Comparison of ENCODE assay signal across 21 cellular contexts in the genomic region with DNA sequence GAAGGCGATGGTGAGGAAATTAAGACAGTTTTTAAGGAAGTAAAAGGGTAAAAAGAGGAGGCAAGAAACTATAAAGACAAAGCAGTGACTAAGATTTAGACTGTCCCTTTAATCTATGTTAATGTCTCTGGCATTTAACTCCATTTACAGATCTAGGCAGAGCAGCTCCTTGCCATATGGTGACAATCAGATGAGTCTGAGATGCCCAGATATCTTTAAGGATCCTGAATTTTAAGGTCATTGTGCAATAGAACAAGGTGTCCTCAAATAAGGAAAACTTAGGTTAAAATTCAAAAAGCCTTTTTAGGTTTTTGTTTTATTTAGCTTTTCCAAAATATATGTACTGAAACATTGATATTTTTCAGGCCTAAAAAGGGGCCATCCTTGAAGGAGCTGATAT. TPM values are rescaled to one million over a fixed set of nuclear protein-coding genes. Genes with fewer than 3 reads are reported as not detected.
A peak's percentile ranks its signal among the peaks of the same experiment; 100 is the strongest.
DNase-seq lines count a peak whose midpoint lies in the region; ATAC-seq and TF ChIP-seq lines count a peak whose summit lies in the region.
"Had no signal": no experiment of that assay in that cellular context is flagged by ENCODE, and none has a peak within 500 bp of the region (broad histone marks: within the 10 kb centered on the region; RNA-seq: fewer than 3 reads in every experiment).

No MANE protein-coding gene starts in this region.

- peak overlapping the region; percentile 45 for H3K4me3 Mint-ChIP-seq in T-helper 2 cell treated with Interferon-gamma antibody and Interleukin-4, amounts not matched to agents 5 μg/mL and 100 μg/mL, for 36 hours
- peak overlapping the region; percentile 1 for H3K4me3 Mint-ChIP-seq in CD8-positive, alpha-beta T cell
- H3K4me3 Mint-ChIP-seq in activated T-helper 1 cell treated with anti-CD3 and anti-CD28 coated beads, Interleukin-12 subunit alpha, Interleukin-12 subunit beta, Interleukin-2, Interleukin-4 antibody, amounts not matched to agents 30 ng/mL and 10 ng/mL and 1 ng/mL, durations not matched to agents 14 hours and 24 hours and 36 hours = peak overlapping the region; percentile 6
- peak overlapping the region in 3 of 5 donors; percentile 32 to 52 (median 46) for H3K4me3 Mint-ChIP-seq in immature natural killer cell
- H3K4me3 Mint-ChIP-seq: B cell had no signal

- H3K27me3 ChIP-seq in CD8-positive, alpha-beta T cell (ENCODE audit: insufficient read depth, low read length) = no peaks in the 10 kb centered on the region

- H3K27me3 Mint-ChIP-seq in T-helper 2 cell treated with Interferon-gamma antibody and Interleukin-4, amounts not matched to agents 5 μg/mL and 100 μg/mL, for 36 hours (ENCODE audit: low read depth) = no peaks in the 10 kb centered on the region
- H3K27me3 Mint-ChIP-seq in CD8-positive, alpha-beta T cell (ENCODE audit: low read depth) = no peaks in the 10 kb centered on the region
- H3K27me3 Mint-ChIP-seq in activated T-helper 1 cell treated with anti-CD3 and anti-CD28 coated beads, Interleukin-12 subunit alpha, Interleukin-12 subunit beta, Interleukin-2, Interleukin-4 antibody, amounts not matched to agents 30 ng/mL and 10 ng/mL and 1 ng/mL, durations not matched to agents 14 hours and 24 hours and 36 hours (ENCODE audit: insufficient read depth) = no peaks in the 10 kb centered on the region
- H3K27me3 Mint-ChIP-seq in immature natural killer cell (ENCODE audit: low read depth in 3 of 3) = peaks cover 0 to 1% (median 0%) of the 10 kb centered on the region in 3 donors
- H3K27me3 Mint-ChIP-seq: B cell had no signal

- H3K4me1 ChIP-seq in CD8-positive, alpha-beta T cell (ENCODE audit: insufficient read depth, low read length) = peaks cover 91% of the 10 kb centered on the region
- H3K4me1 ChIP-seq: lower lobe of right lung had no signal

- H3K27ac Mint-ChIP-seq in T-helper 2 cell treated with Interferon-gamma antibody and Interleukin-4, amounts not matched to agents 5 μg/mL and 100 μg/mL, for 36 hours = peak overlapping the region; percentile 66
- H3K27ac Mint-ChIP-seq in CD8-positive, alpha-beta T cell = peak overlapping the region; percentile 86
- H3K27ac Mint-ChIP-seq in activated T-helper 1 cell treated with anti-CD3 and anti-CD28 coated beads, Interleukin-12 subunit alpha, Interleukin-12 subunit beta, Interleukin-2, Interleukin-4 antibody, amounts not matched to agents 30 ng/mL and 10 ng/mL and 1 ng/mL, durations not matched to agents 14 hours and 24 hours and 36 hours = peak overlapping the region; percentile 66
- peak overlapping the region; percentile 17 to 87 (median 54) for H3K27ac Mint-ChIP-seq in immature natural killer cell
- H3K27ac Mint-ChIP-seq: B cell had no signal

- CTCF ChIA-PET in CD8-positive, alpha-beta T cell (lab: Charles Lee) = interaction anchor here (2.6 to 2.9 kb wide), 2 partner anchors 23 to 150 kb away, joined by 10 read pairs; partner anchors contain the start of gene RASGRP1

- POLR2A ChIA-PET in CD8-positive, alpha-beta T cell (lab: Charles Lee) = interaction anchor here (1.3 kb wide), 1 partner anchor 11 kb away, joined by 5 read pairs; no protein-coding TSS in a partner anchor

- TF ChIP-seq CTCF in CD8-positive, alpha-beta T cell (IDR thresholded peaks at IDR 0.05) = no peak

- H3K4me3 ChIP-seq in CD8-positive, alpha-beta T cell (ENCODE audit: low read depth, low read length) = no peak overlapping the region
- H3K4me3 ChIP-seq: lower lobe of right lung had no signal

- H3K4me1 Mint-ChIP-seq in T-helper 2 cell treated with Interferon-gamma antibody and Interleukin-4, amounts not matched to agents 5 μg/mL and 100 μg/mL, for 36 hours (ENCODE audit: low read depth) = peaks cover 85% of the 10 kb centered on the region
- H3K4me1 Mint-ChIP-seq in CD8-positive, alpha-beta T cell (ENCODE audit: low read depth) = peaks cover 94% of the 10 kb centered on the region
- H3K4me1 Mint-ChIP-seq in activated T-helper 1 cell treated with anti-CD3 and anti-CD28 coated beads, Interleukin-12 subunit alpha, Interleukin-12 subunit beta, Interleukin-2, Interleukin-4 antibody, amounts not matched to agents 30 ng/mL and 10 ng/mL and 1 ng/mL, durations not matched to agents 14 hours and 24 hours and 36 hours (ENCODE audit: low read depth) = peaks cover 94% of the 10 kb centered on the region
- peaks cover 96 to 98% of the 10 kb centered on the region in 2 donors for H3K4me1 Mint-ChIP-seq in immature natural killer cell

- intact Hi-C loops in CD8-positive, alpha-beta T cell (cut with DNase I, micrococcal nuclease) = no loop called here
- intact Hi-C loops in activated T-helper 1 cell treated with anti-CD3 and anti-CD28 coated beads, Interleukin-12 subunit alpha, Interleukin-12 subunit beta, Interleukin-2, Interleukin-4 antibody, amounts not matched to agents 30 ng/mL and 10 ng/mL and 1 ng/mL, durations not matched to agents 14 hours and 24 hours and 36 hours (cut with micrococcal nuclease) = no loop called here

- ATAC-seq in CD8-positive, alpha-beta T cell = no peak
- ATAC-seq: lower lobe of right lung had no signal

- DNase-seq in T-helper 2 cell treated with Interferon-gamma antibody and Interleukin-4, amounts not matched to agents 5 μg/mL and 100 μg/mL, for 36 hours (ENCODE audit: low spot score) = no peak
- DNase-seq in T-helper 2 cell (no peak), immature natural killer cell (no peak), globus pallidus (ENCODE audit: low spot score) (no peak), NCI-H1694 treated with DMSO at 0.1 percent for 48 hours (lab: John Stamatoyannopoulos, UW) (no peak), SHP77 treated with DMSO at 0.1 percent for 48 hours (lab: John Stamatoyannopoulos, UW) (no peak)
- DNase-seq in CD8-positive, alpha-beta T cell = no peak
- no peak for DNase-seq in activated T-helper 1 cell treated with anti-CD3 and anti-CD28 coated beads, Interleukin-12 subunit alpha, Interleukin-12 subunit beta, Interleukin-2, Interleukin-4 antibody, amounts not matched to agents 30 ng/mL and 10 ng/mL and 1 ng/mL, durations not matched to agents 14 hours and 24 hours and 36 hours (ENCODE audit: low spot score)
- DNase-seq: Calu3, EL, erythroblast, hypothalamus, islet precursor cell, lower lobe of right lung, NCI-H1417, NCI-H2107, occipital lobe, retina, RPMI8226, SK-N-SH had no signal

- H3K36me3 ChIP-seq in CD8-positive, alpha-beta T cell (ENCODE audit: insufficient read depth, low read length) = no peaks in the 10 kb centered on the region
- H3K36me3 ChIP-seq: lower lobe of right lung had no signal

- H3K9me3 ChIP-seq in CD8-positive, alpha-beta T cell (ENCODE audit: low read length) = no peaks in the 10 kb centered on the region
- H3K9me3 ChIP-seq: lower lobe of right lung, SK-N-SH had no signal

- no peak overlapping the region for H3K27ac ChIP-seq in CD8-positive, alpha-beta T cell (ENCODE audit: low read depth, low read length)
- H3K27ac ChIP-seq: lower lobe of right lung had no signal

- no peaks in the 10 kb centered on the region for H3K9me3 Mint-ChIP-seq in T-helper 2 cell treated with Interferon-gamma antibody and Interleukin-4, amounts not matched to agents 5 μg/mL and 100 μg/mL, for 36 hours
- H3K9me3 Mint-ChIP-seq in CD8-positive, alpha-beta T cell = no peaks in the 10 kb centered on the region
- no peaks in the 10 kb centered on the region for H3K9me3 Mint-ChIP-seq in activated T-helper 1 cell treated with anti-CD3 and anti-CD28 coated beads, Interleukin-12 subunit alpha, Interleukin-12 subunit beta, Interleukin-2, Interleukin-4 antibody, amounts not matched to agents 30 ng/mL and 10 ng/mL and 1 ng/mL, durations not matched to agents 14 hours and 24 hours and 36 hours
- H3K9me3 Mint-ChIP-seq in immature natural killer cell = no peaks in the 10 kb centered on the region

- H3K36me3 Mint-ChIP-seq in T-helper 2 cell treated with Interferon-gamma antibody and Interleukin-4, amounts not matched to agents 5 μg/mL and 100 μg/mL, for 36 hours (ENCODE audit: low read depth) = peaks cover 66% of the 10 kb centered on the region
- H3K36me3 Mint-ChIP-seq in CD8-positive, alpha-beta T cell = peaks cover 67% of the 10 kb centered on the region
- H3K36me3 Mint-ChIP-seq in activated T-helper 1 cell treated with anti-CD3 and anti-CD28 coated beads, Interleukin-12 subunit alpha, Interleukin-12 subunit beta, Interleukin-2, Interleukin-4 antibody, amounts not matched to agents 30 ng/mL and 10 ng/mL and 1 ng/mL, durations not matched to agents 14 hours and 24 hours and 36 hours (ENCODE audit: low read depth) = peaks cover 54% of the 10 kb centered on the region
- peaks cover 0 to 8% (median 7%) of the 10 kb centered on the region in 3 donors for H3K36me3 Mint-ChIP-seq in immature natural killer cell

RNA-seq across cellular contexts. Expression of gene RASGRP1, which starts 24.1 kb away (rescaled TPM):
- 10 to 100 TPM; 58.2 to 65.2 TPM for total RNA-seq in CD8-positive, alpha-beta T cell
- 106 and 110 TPM in 2 replicates for total RNA-seq in activated T-helper 1 cell treated with anti-CD3 and anti-CD28 coated beads, Interleukin-12 subunit alpha, Interleukin-12 subunit beta, Interleukin-2, Interleukin-4 antibody, amounts not matched to agents 30 ng/mL and 10 ng/mL and 1 ng/mL, durations not matched to agents 14 hours and 24 hours and 36 hours
- polyA plus RNA-seq in immature natural killer cell = 10 to 100 TPM; 21.9 to 63.9 (median 22.7) TPM
